11 cellular contexts compared by ENCODE assay signal in the genomic region with DNA sequence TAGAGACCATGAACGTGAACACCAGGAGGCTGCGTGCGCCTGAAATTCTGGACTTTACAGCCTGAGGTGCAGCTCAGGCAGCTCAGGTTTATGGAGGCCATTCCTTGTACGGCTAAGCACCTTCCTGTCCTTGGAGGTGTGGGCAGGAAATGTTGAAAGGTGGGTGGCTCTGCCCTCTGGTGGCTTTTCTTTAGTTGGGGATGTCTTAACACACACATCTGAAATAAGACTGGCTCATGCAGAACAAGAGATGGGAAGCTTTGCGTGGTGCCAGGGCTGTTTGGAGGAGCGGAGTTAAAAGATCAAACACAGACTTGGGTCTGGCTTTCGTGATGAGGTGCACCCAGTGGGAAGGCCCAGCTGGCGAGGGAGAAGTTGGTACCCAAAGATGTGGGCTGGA.
A peak's percentile ranks its signal among the peaks of the same experiment; 100 is the strongest.
DNase-seq lines count a peak whose midpoint lies in the region; ATAC-seq and TF ChIP-seq lines count a peak whose summit lies in the region.
"Had no signal": no experiment of that assay in that cellular context is flagged by ENCODE, and none has a peak within 500 bp of the region (broad histone marks: within the 10 kb centered on the region; RNA-seq: fewer than 3 reads in every experiment).

No MANE protein-coding gene starts in this region.

- H3K4me2 ChIP-seq in hepatocyte = no peak overlapping the region

- peaks cover 52% of the 10 kb centered on the region for H3K79me2 ChIP-seq in hepatocyte

- H4K20me1 ChIP-seq in hepatocyte (ENCODE audit: insufficient read depth, poor library complexity, severe bottlenecking) = peaks cover 8% of the 10 kb centered on the region

- H3K27me3 ChIP-seq in hepatocyte = no peaks in the 10 kb centered on the region

- TF ChIP-seq CTCF in RWPE1 (conservative IDR thresholded peaks at IDR 0.05; ENCODE audit: low read depth) (no peak), hepatocyte (IDR thresholded peaks at IDR 0.05; ENCODE audit: poor library complexity) (peak; percentile 36)

- no peak for ATAC-seq in HG03521 (IDR thresholded peaks at IDR 0.05; ENCODE audit: unreplicated experiment)
- ATAC-seq: Right ventricle myocardium inferior had no signal

- 84% methylated on average over 8 of the region's 8 CpGs for WGBS in hepatocyte (ENCODE audit: low lambda C conversion rate, missing lambda C conversion rate)

- no peaks in the 10 kb centered on the region for H3K9me3 ChIP-seq in hepatocyte (ENCODE audit: low read depth)

- CTCF ChIA-PET in RWPE1 (lab: Yijun Ruan, JAX) = interaction anchor here (0.6 to 0.8 kb wide), 2 partner anchors 13 to 36 kb away, joined by 3 to 4 read pairs; no protein-coding TSS in a partner anchor

- H3K36me3 ChIP-seq in hepatocyte (replicated peaks; ENCODE audit: insufficient read depth, low read depth) = no peaks in the 10 kb centered on the region

- no peak overlapping the region for H2AFZ ChIP-seq in hepatocyte

- no peaks in the 10 kb centered on the region for H3K9me2 ChIP-seq in hepatocyte (replicated peaks; ENCODE audit: insufficient read depth)

- POLR2A ChIA-PET in RWPE1 (lab: Yijun Ruan, JAX; ENCODE audit: low non-redundant PET) = no interaction called here

- H3K27ac ChIP-seq in RWPE1 (no peak overlapping the region), hepatocyte (no peak overlapping the region), substantia nigra (ENCODE audit: low read depth, low read length, poor library complexity, severe bottlenecking) (peak overlapping the region; percentile 48)
- H3K27ac ChIP-seq: skin epidermis had no signal

- DNase-seq in NCI-H345 treated with DMSO at 0.1 percent for 48 hours (lab: John Stamatoyannopoulos, UW; ENCODE audit: unreplicated experiment) (peak; percentile 0), NCI-H345 (lab: John Stamatoyannopoulos, UW) (no peak), RWPE1 (ENCODE audit: low spot score) (peak; percentile 52), hepatocyte (ENCODE audit: low spot score) (peak; percentile 31), substantia nigra (lab: John Stamatoyannopoulos, UW) (peak in 18 of 49 donors; percentile 9 to 42 (median 22)), NCI-H2029 (lab: John Stamatoyannopoulos, UW) (no peak)
- no peak for DNase-seq in activated CD4-positive, CD25-positive, alpha-beta regulatory T cell (lab: John Stamatoyannopoulos, UW)
- DNase-seq: Karpas-422 had no signal

- H3K4me3 ChIP-seq in hepatocyte = no peak overlapping the region
- H3K4me3 ChIP-seq: skin epidermis had no signal

- peaks cover 16% of the 10 kb centered on the region for H3K4me1 ChIP-seq in hepatocyte (ENCODE audit: insufficient read depth)

Comparison
In these comparisons a context has a peak if more than half of its experiments do, and no peak if none do; other contexts are left out.
1. DNase-seq: peak in NCI-H345 treated with DMSO at 0.1 percent for 48 hours (single experiment), RWPE1 (single experiment) and hepatocyte (single experiment); none in NCI-H345 (single experiment), NCI-H2029 (single experiment) and activated CD4-positive, CD25-positive, alpha-beta regulatory T cell (0 of 4).